In the genomic region with DNA sequence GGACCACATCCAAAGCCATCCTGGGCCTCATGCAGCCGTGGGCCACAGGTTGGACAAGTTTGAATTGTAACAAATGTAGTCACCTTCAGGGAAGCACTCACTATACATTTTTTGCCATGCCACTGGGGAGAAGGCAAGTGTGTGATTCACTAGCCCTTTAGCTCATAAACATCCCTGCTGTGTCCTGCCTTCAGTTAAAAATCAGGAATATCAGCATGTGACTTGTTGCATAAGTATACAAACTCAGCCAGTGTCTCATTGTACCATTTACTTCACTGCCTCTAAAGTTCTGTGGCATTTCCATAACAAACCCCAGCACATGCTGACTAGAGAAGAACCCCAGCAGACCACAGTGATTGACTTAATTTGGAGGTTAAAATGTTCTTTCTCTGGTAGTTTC, we compare ENCODE assay signal across 16 cellular contexts.
DNase-seq lines count a peak whose midpoint lies in the region; FAIRE-seq and TF ChIP-seq lines count a peak whose summit lies in the region.
"Had no signal": no experiment of that assay in that cellular context is flagged by ENCODE, and none has a peak within 500 bp of the region (broad histone marks: within the 10 kb centered on the region; RNA-seq: fewer than 3 reads in every experiment).

No MANE protein-coding gene starts in this region.

- H2BK5ac ChIP-seq in mesenchymal stem cell (ENCODE audit: low read depth, low read length, poor library complexity, severe bottlenecking): no peak overlapping the region

- H4K8ac ChIP-seq in mesenchymal stem cell (ENCODE audit: low read length): no peak overlapping the region

- H3K4me1 ChIP-seq in mesenchymal stem cell (ENCODE audit: control insufficient read depth, insufficient read depth, low read depth, low read length): peaks cover 2% of the 10 kb centered on the region
- H3K4me1 ChIP-seq: BLaER1 had no signal

- FAIRE-seq in HTR-8/SVneo (lab: Jason Lieb, UNC): no peak

- no peak overlapping the region for H4K91ac ChIP-seq in mesenchymal stem cell (ENCODE audit: low read length)

- H3K27me3 ChIP-seq in mesenchymal stem cell (ENCODE audit: control insufficient read depth in 1 of 2, insufficient read depth in 1 of 2, low read length in 2 of 2): no peaks in the 10 kb centered on the region
- H3K27me3 ChIP-seq: BLaER1 had no signal

- CTCF ChIA-PET in Calu3 (lab: Charles Lee): no interaction called here

- H3K79me1 ChIP-seq in mesenchymal stem cell (replicated peaks; ENCODE audit: low read length, poor library complexity, severe bottlenecking): peaks cover 1% of the 10 kb centered on the region

- no peak overlapping the region for H2BK120ac ChIP-seq in mesenchymal stem cell (ENCODE audit: low read depth, low read length)

- no peaks in the 10 kb centered on the region for H3K36me3 ChIP-seq in mesenchymal stem cell (ENCODE audit: control insufficient read depth in 1 of 2, insufficient read depth in 2 of 2, low read depth in 1 of 2, low read length in 2 of 2)
- H3K36me3 ChIP-seq: BLaER1 had no signal

- DNase-seq in AG08396 (ENCODE audit: low spot score) (peak; percentile 20), NCI-H226 (peak; percentile 14), epithelial cell of prostate (ENCODE audit: low read depth, low spot score) (peak; percentile 39), mesenchymal stem cell (peak; percentile 87), SW 1271 (lab: John Stamatoyannopoulos, UW) (no peak), HTR-8/SVneo (ENCODE audit: insufficient read length, low spot score) (no peak), Calu3 (no peak), HK-2 (ENCODE audit: unreplicated experiment) (no peak)
- DNase-seq: activated CD4-positive, CD25-positive, alpha-beta regulatory T cell; naive B cell; NCI-H1092 treated with DMSO at 0.1 percent for 48 hours; NCI-H526 treated with DMSO at 0.1 percent for 48 hours; SHP77 treated with DMSO at 0.1 percent for 48 hours; stimulated activated naive CD4-positive, alpha-beta T cell had no signal

- H3K9me3 ChIP-seq in mesenchymal stem cell (ENCODE audit: control insufficient read depth, low read length): no peaks in the 10 kb centered on the region
- H3K9me3 ChIP-seq: BLaER1 had no signal

- BruUV-seq in Calu3 (replicated peaks; lab: Mats Ljungman, UMichigan): no TSS peak

- no peak overlapping the region for H2AK5ac ChIP-seq in mesenchymal stem cell (ENCODE audit: low read length, severe bottlenecking)

- peaks cover 51% of the 10 kb centered on the region for H3K4me1 Mint-ChIP-seq in Calu3 (ENCODE audit: low read depth, unreplicated experiment)
- H3K4me1 Mint-ChIP-seq: naive B cell had no signal

- H2BK12ac ChIP-seq in mesenchymal stem cell (ENCODE audit: low read length in 2 of 2): peak overlapping the region; percentile 45 to 46

- H3K27me3 Mint-ChIP-seq in Calu3 (ENCODE audit: unreplicated experiment): no peaks in the 10 kb centered on the region
- H3K27me3 Mint-ChIP-seq: naive B cell had no signal

- no peak overlapping the region for H3K14ac ChIP-seq in mesenchymal stem cell (ENCODE audit: low read length in 2 of 2)

- no peak overlapping the region for H2BK15ac ChIP-seq in mesenchymal stem cell (ENCODE audit: low read depth, poor library complexity, severe bottlenecking)

- peaks cover 4% of the 10 kb centered on the region for H3K36me3 Mint-ChIP-seq in Calu3 (ENCODE audit: insufficient read depth, unreplicated experiment)

- 13% methylated on average over 1 of the region's 1 CpG for WGBS in mesenchymal stem cell

- no peak overlapping the region for H3K23ac ChIP-seq in mesenchymal stem cell (ENCODE audit: low read length in 2 of 2)

- H3K4me3 ChIP-seq in mesenchymal stem cell (ENCODE audit: insufficient read depth in 1 of 2, low read depth in 1 of 2, low read length in 2 of 2): no peak overlapping the region
- H3K4me3 ChIP-seq: BLaER1, coronary artery had no signal

- no peak overlapping the region for H3K4me2 ChIP-seq in mesenchymal stem cell (ENCODE audit: low read length, poor library complexity, severe bottlenecking)
- H3K4me2 ChIP-seq: BLaER1 had no signal

- H3K4me3 Mint-ChIP-seq in Calu3 (ENCODE audit: low read depth, unreplicated experiment): no peak overlapping the region
- H3K4me3 Mint-ChIP-seq: naive B cell had no signal

- peak overlapping the region; percentile 64 for H3K9ac ChIP-seq in mesenchymal stem cell (ENCODE audit: low read length)
- H3K9ac ChIP-seq: BLaER1 had no signal

- no peak overlapping the region for H3K4ac ChIP-seq in mesenchymal stem cell (ENCODE audit: low read depth in 1 of 2, low read length in 2 of 2)

- H3K9me3 Mint-ChIP-seq in Calu3 (ENCODE audit: low read depth, unreplicated experiment): peaks cover 4% of the 10 kb centered on the region
- H3K9me3 Mint-ChIP-seq: naive B cell had no signal

- H3K18ac ChIP-seq in mesenchymal stem cell (ENCODE audit: low read depth in 1 of 2, low read length in 2 of 2): peak overlapping the region in 1 of 2 experiments; percentile 49

- TF ChIP-seq CTCF in Calu3 (IDR thresholded peaks at IDR 0.05; ENCODE audit: unreplicated experiment): no peak

- intact Hi-C loops in Calu3 (cut with micrococcal nuclease; ENCODE audit: unreplicated experiment): loop anchor here (5.0 kb wide), 2 partner anchors 79 to 119 kb away; no protein-coding TSS in a partner anchor

- H2AFZ ChIP-seq in mesenchymal stem cell (ENCODE audit: low read depth, low read length): no peak overlapping the region

- H3K27ac ChIP-seq in epithelial cell of prostate: no peak overlapping the region
- peak overlapping the region; percentile 87 for H3K27ac ChIP-seq in mesenchymal stem cell (ENCODE audit: low read length, poor library complexity, severe bottlenecking)
- H3K27ac ChIP-seq: BLaER1 had no signal

- H3K27ac Mint-ChIP-seq in Calu3 (ENCODE audit: unreplicated experiment): no peak overlapping the region

Comparison
In these comparisons a context has a peak if more than half of its experiments do, and no peak if none do; other contexts are left out.
1. DNase-seq: peak in AG08396 (single experiment), NCI-H226 (single experiment), epithelial cell of prostate (single experiment) and mesenchymal stem cell (single experiment); none in SW 1271 (0 of 2), HTR-8/SVneo (single experiment), Calu3 (single experiment) and HK-2 (single experiment).